Comparison of ENCODE assay signal across 9 cellular contexts in the genomic region with DNA sequence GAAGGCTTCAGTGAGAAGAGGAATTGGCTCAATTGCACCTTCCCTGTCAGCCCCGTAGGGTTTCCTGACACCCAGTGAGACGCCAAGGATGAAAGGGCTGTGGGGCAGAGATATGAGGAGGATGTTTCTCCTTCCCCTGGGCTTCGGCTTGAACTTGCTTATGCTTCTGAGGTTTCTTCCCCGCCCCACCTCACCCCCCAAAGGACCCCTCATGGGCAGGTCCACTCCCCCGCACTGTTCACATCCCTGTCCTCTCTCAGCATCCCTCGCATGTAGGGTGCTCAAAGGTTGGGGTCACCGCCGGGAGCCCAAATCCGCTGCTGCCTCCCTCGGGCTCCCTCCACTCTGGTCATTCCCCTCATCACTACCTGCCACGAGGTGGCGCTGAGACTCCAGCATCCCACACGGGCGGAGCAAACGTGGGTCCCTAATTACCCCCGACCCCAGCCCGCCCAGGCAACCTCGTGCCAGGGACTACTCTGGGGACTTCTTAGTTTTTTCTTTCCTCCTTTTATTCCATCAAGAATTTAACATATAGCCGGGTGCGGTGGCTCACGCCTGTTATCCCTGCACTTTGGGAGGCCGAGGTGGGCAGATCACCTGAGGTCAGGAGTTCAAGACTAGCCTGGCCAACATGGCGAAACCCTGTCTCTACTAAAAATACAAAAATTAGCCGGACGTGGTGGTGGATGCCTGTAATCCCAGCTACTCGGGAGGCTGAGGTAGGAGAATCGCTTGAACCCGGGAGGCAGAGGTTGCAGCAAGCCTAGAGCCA. TPM values are rescaled to one million over a fixed set of nuclear protein-coding genes. Genes with fewer than 3 reads are reported as not detected.
A peak's percentile ranks its signal among the peaks of the same experiment; 100 is the strongest.
DNase-seq lines count a peak whose midpoint lies in the region; TF ChIP-seq lines count a peak whose summit lies in the region.
"Had no signal": no experiment of that assay in that cellular context is flagged by ENCODE, and none has a peak within 500 bp of the region (broad histone marks: within the 10 kb centered on the region; RNA-seq: fewer than 3 reads in every experiment).

No MANE protein-coding gene starts in this region.

- H3K36me3 Mint-ChIP-seq in activated T-cell treated with anti-CD3 and anti-CD28 coated beads, Interleukin-2, amount 50 U/mL, for 24 hours (ENCODE audit: low read depth), result no peaks in the 10 kb centered on the region

- no peak overlapping the region for H3K9ac ChIP-seq in OCI-LY1 (ENCODE audit: low read length)

- no peak overlapping the region for H3K4me3 Mint-ChIP-seq in activated T-cell treated with anti-CD3 and anti-CD28 coated beads, Interleukin-2, amount 50 U/mL, for 24 hours

- peaks cover 27% of the 10 kb centered on the region for H3K27me3 Mint-ChIP-seq in activated T-cell treated with anti-CD3 and anti-CD28 coated beads, Interleukin-2, amount 50 U/mL, for 24 hours

- H3K4me2 ChIP-seq in OCI-LY1 (ENCODE audit: low read length), result no peak overlapping the region

- H3K79me2 ChIP-seq in OCI-LY1 (ENCODE audit: insufficient read depth, low read length), result no peaks in the 10 kb centered on the region

- H4K20me1 ChIP-seq in OCI-LY1 (ENCODE audit: insufficient read depth, low read length), result no peaks in the 10 kb centered on the region

- WGBS in ovary, 3 donors, result 17 to 21% (median 17%) methylated on average over 28 of the region's 28 CpGs

- no peak overlapping the region for H3K4me3 ChIP-seq in OCI-LY1 (ENCODE audit: low read depth, low read length, poor library complexity, severe bottlenecking)
- H3K4me3 ChIP-seq in ovary, result no peak overlapping the region
- H3K4me3 ChIP-seq in vagina, result no peak overlapping the region

- no peak overlapping the region for H3K27ac Mint-ChIP-seq in activated T-cell treated with anti-CD3 and anti-CD28 coated beads, Interleukin-2, amount 50 U/mL, for 24 hours

- H3K36me3 ChIP-seq in OCI-LY1 (ENCODE audit: insufficient read depth, low read length) (no peaks in the 10 kb centered on the region), ovary (no peaks in the 10 kb centered on the region), vagina (no peaks in the 10 kb centered on the region)

- no peak for TF ChIP-seq POLR2A in ovary (IDR thresholded peaks at IDR 0.05)
- TF ChIP-seq POLR2A in vagina (IDR thresholded peaks at IDR 0.05), result no peak

- no peaks in the 10 kb centered on the region for H3K9me2 ChIP-seq in OCI-LY1 (ENCODE audit: low read depth, low read length)

- DNase-seq in NCI-H2196 (lab: John Stamatoyannopoulos, UW; ENCODE audit: unreplicated experiment), result peak; percentile 29
- no peak for DNase-seq in NCI-H2196 treated with DMSO at 0.1 percent for 48 hours (lab: John Stamatoyannopoulos, UW; ENCODE audit: unreplicated experiment)
- DNase-seq in activated T-cell treated with anti-CD3 and anti-CD28 coated beads, Interleukin-2, amount 50 U/mL, for 24 hours, result peak; percentile 82
- peak; percentile 32 for DNase-seq in fibroblast of peridontal ligament (ENCODE audit: extremely low read depth)
- DNase-seq in ovary, result peak; percentile 43 to 81 (median 66)
- DNase-seq in vagina (ENCODE audit: extremely low spot score in 2 of 2), result no peak
- DNase-seq in cerebellar nuclear complex (lab: John Stamatoyannopoulos, UW), result no peak

- no peak for TF ChIP-seq EP300 in ovary (IDR thresholded peaks at IDR 0.05)

- no peaks in the 10 kb centered on the region for H3K9me3 ChIP-seq in OCI-LY1 (ENCODE audit: low read length)
- no peaks in the 10 kb centered on the region for H3K9me3 ChIP-seq in ovary
- no peaks in the 10 kb centered on the region for H3K9me3 ChIP-seq in vagina

- no peaks in the 10 kb centered on the region for H3K9me3 Mint-ChIP-seq in activated T-cell treated with anti-CD3 and anti-CD28 coated beads, Interleukin-2, amount 50 U/mL, for 24 hours

- TF ChIP-seq CTCF in OCI-LY1 (IDR thresholded peaks at IDR 0.05; ENCODE audit: low read length) (peak; percentile 84), ovary (IDR thresholded peaks at IDR 0.05) (peak in 2 of 3 donors; percentile 45 to 57), vagina (IDR thresholded peaks at IDR 0.05) (peak; percentile 32 to 65 (median 55))

- H3K27me3 ChIP-seq in OCI-LY1 (ENCODE audit: insufficient read depth, low read length) (peaks cover 11% of the 10 kb centered on the region; the same call in 1 of the 2 replicates), ovary (no peaks in the 10 kb centered on the region), vagina (no peaks in the 10 kb centered on the region)

- peaks cover 4% of the 10 kb centered on the region for H3K4me1 Mint-ChIP-seq in activated T-cell treated with anti-CD3 and anti-CD28 coated beads, Interleukin-2, amount 50 U/mL, for 24 hours (ENCODE audit: low read depth)

- intact Hi-C loops in ovary (cut with DNase I) (loop anchor here in 1 of 4 donors (10.0 kb wide), 1 partner anchor 239 kb away; the partner anchor contains the start of gene INPP5K), vagina (cut with DNase I) (loop anchor here (10.0 kb wide), 1 partner anchor 369 kb away; the partner anchor contains the start of genes RILP and SCARF1)

- no peaks in the 10 kb centered on the region for H3F3A ChIP-seq in OCI-LY1 (ENCODE audit: insufficient read depth, low read length)

- H2AFZ ChIP-seq in OCI-LY1 (ENCODE audit: low read length), result no peak overlapping the region

- H3K27ac ChIP-seq in OCI-LY1 (ENCODE audit: low read depth, low read length, poor library complexity, severe bottlenecking), result no peak overlapping the region
- no peak overlapping the region for H3K27ac ChIP-seq in ovary
- H3K27ac ChIP-seq in vagina, result no peak overlapping the region

- H3K4me1 ChIP-seq in OCI-LY1 (ENCODE audit: insufficient read depth, low read length, severe bottlenecking) (peaks cover 7% of the 10 kb centered on the region), ovary (ENCODE audit: insufficient read depth) (no peaks in the 10 kb centered on the region), vagina (no peaks in the 10 kb centered on the region)

RNA-seq across cellular contexts. Expression of gene TRARG1, which starts 3.3 kb away (rescaled TPM):
- total RNA-seq in ovary (under 1 TPM in 2 of 7 donors, not detected in 5; 0.07 to 0.12 TPM), vagina (9.8 TPM)
- under 1 TPM; 0.04 to 0.28 TPM for polyA plus RNA-seq in ovary

RNA-seq across cellular contexts. Expression of gene BHLHA9, which starts 5.9 kb away (rescaled TPM):
- not detected for total RNA-seq in ovary
- polyA plus RNA-seq in ovary, result not detected
- total RNA-seq in vagina, result not detected
- polyA plus RNA-seq: esophagus had no signal

Comparison
In these comparisons a context has a peak if more than half of its experiments do, and no peak if none do; other contexts are left out.
1. DNase-seq: peak in NCI-H2196 (single experiment), activated T-cell treated with anti-CD3 and anti-CD28 coated beads, Interleukin-2, amount 50 U/mL, for 24 hours (single experiment), fibroblast of peridontal ligament (single experiment) and ovary (5 of 5); none in NCI-H2196 treated with DMSO at 0.1 percent for 48 hours (single experiment), vagina (0 of 2) and cerebellar nuclear complex (0 of 2).
2. Peak in every context shown above with its lines, with median percentiles within 50 percentile points of each other: CTCF ChIP-seq.